Comparison of ENCODE assay signal across 21 cellular contexts in the genomic region with DNA sequence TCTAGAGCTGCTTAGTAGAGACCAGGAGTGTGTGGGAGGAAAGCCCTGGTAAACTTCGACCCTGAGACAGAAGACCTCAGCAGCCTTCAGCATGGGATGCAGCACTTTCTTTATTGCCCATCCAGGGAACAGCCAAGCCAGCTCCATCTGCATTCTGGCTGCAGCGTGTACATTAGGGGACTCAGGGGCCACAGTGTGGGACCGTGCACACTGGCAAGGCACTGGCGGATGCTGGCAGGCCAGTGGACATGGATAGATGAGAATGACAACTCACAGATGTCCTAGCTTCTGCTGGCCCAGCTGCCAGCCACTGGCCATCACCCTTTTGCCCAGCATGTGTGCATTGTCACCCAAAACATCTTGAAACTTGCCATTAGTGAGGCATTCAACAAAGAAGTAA. TPM values are rescaled to one million over a fixed set of nuclear protein-coding genes. Genes with fewer than 3 reads are reported as not detected.
A peak's percentile ranks its signal among the peaks of the same experiment; 100 is the strongest.
DNase-seq lines count a peak whose midpoint lies in the region; ATAC-seq, FAIRE-seq and TF ChIP-seq lines count a peak whose summit lies in the region.
"Had no signal": no experiment of that assay in that cellular context is flagged by ENCODE, and none has a peak within 500 bp of the region (broad histone marks: within the 10 kb centered on the region; RNA-seq: fewer than 3 reads in every experiment).

No MANE protein-coding gene starts in this region.

- H3K27me3 Mint-ChIP-seq in MCF 10A (ENCODE audit: insufficient read depth, unreplicated experiment), result no peaks in the 10 kb centered on the region

- TF ChIP-seq CTCF in MCF 10A (IDR thresholded peaks at IDR 0.05; ENCODE audit: unreplicated experiment), result no peak
- TF ChIP-seq CTCF in mammary epithelial cell (conservative IDR thresholded peaks at IDR 0.05 in 1 of 2, IDR thresholded peaks at IDR 0.05 in 1 of 2; ENCODE audit: extremely low read depth in 1 of 2, insufficient read depth in 1 of 2, low read depth in 1 of 2, low read length in 2 of 2), result no peak
- no peak for TF ChIP-seq CTCF in endothelial cell of umbilical vein (IDR thresholded peaks at IDR 0.05; ENCODE audit: extremely low read depth in 1 of 2, insufficient read depth in 1 of 2, low read depth in 1 of 2, low read length in 2 of 2)

- intact Hi-C loops in MCF 10A (cut with micrococcal nuclease) (no loop called here), mammary epithelial cell (cut with micrococcal nuclease) (no loop called here), endothelial cell of umbilical vein (cut with micrococcal nuclease) (no loop called here)

- H3K27ac ChIP-seq in mammary epithelial cell (ENCODE audit: insufficient read depth, low read depth, low read length) (no peak overlapping the region), endothelial cell of umbilical vein (ENCODE audit: insufficient read depth, low read depth, low read length) (no peak overlapping the region)
- H3K27ac ChIP-seq: SJSA1 had no signal

- H3K9ac ChIP-seq in mammary epithelial cell (ENCODE audit: insufficient read depth, low read length) (no peak overlapping the region), endothelial cell of umbilical vein (replicated peaks; ENCODE audit: extremely low read depth, insufficient read depth, low read length) (no peak overlapping the region)

- CTCF ChIA-PET in MCF 10A (lab: Yijun Ruan, JAX), result interaction anchor here (0.6 to 1.4 kb wide), 3 partner anchors 14 to 841 kb away, joined by 3 to 5 read pairs (median 4); no protein-coding TSS in a partner anchor
- CTCF ChIA-PET in mammary epithelial cell (lab: Charles Lee; ENCODE audit: low non-redundant PET), result no interaction called here
- CTCF ChIA-PET in endothelial cell of umbilical vein (lab: Charles Lee), result interaction anchor here (0.9 to 1.2 kb wide), 4 partner anchors 31 to 149 kb away, joined by 3 to 6 read pairs (median 4); no protein-coding TSS in a partner anchor

- no peaks in the 10 kb centered on the region for H3K36me3 ChIP-seq in mammary epithelial cell (ENCODE audit: insufficient read depth, low read length)
- no peaks in the 10 kb centered on the region for H3K36me3 ChIP-seq in endothelial cell of umbilical vein (ENCODE audit: control insufficient read depth in 2 of 2, extremely low read depth in 1 of 2, insufficient read depth in 2 of 2, low read length in 2 of 2)
- H3K36me3 ChIP-seq: SJSA1 had no signal

- H2AFZ ChIP-seq in mammary epithelial cell (ENCODE audit: low read depth, low read length) (no peak overlapping the region), endothelial cell of umbilical vein (ENCODE audit: low read depth, low read length) (no peak overlapping the region)

- POLR2A ChIA-PET in MCF 10A (lab: Yijun Ruan, JAX), result interaction anchor here (0.7 to 7.3 kb wide), 5 partner anchors 33 to 1395 kb away, joined by 3 to 70 read pairs (median 3); no protein-coding TSS in a partner anchor
- POLR2A ChIA-PET in endothelial cell of umbilical vein (lab: Charles Lee), result no interaction called here

- H3K9me3 ChIP-seq in mammary epithelial cell (replicated peaks; ENCODE audit: insufficient read depth, low read length), result no peaks in the 10 kb centered on the region
- H3K9me3 ChIP-seq in endothelial cell of umbilical vein (replicated peaks; ENCODE audit: control insufficient read depth, insufficient read depth, low read length), result no peaks in the 10 kb centered on the region
- H3K9me3 ChIP-seq: SJSA1 had no signal

- no peaks in the 10 kb centered on the region for H4K20me1 ChIP-seq in mammary epithelial cell (ENCODE audit: insufficient read depth, low read length)
- H4K20me1 ChIP-seq in endothelial cell of umbilical vein (replicated peaks; ENCODE audit: control insufficient read depth, extremely low read depth, insufficient read depth, low read length), result no peaks in the 10 kb centered on the region

- peak overlapping the region; percentile 54 for H3K27ac Mint-ChIP-seq in MCF 10A (ENCODE audit: low read depth, unreplicated experiment)
- H3K27ac Mint-ChIP-seq: CD4-positive, alpha-beta T cell had no signal

- peaks cover 65% of the 10 kb centered on the region for H3K36me3 Mint-ChIP-seq in MCF 10A (ENCODE audit: insufficient read depth, unreplicated experiment)

- H3K4me1 ChIP-seq in mammary epithelial cell (ENCODE audit: insufficient read depth, low read length) (peaks cover 6% of the 10 kb centered on the region), endothelial cell of umbilical vein (ENCODE audit: control insufficient read depth, extremely low read depth, insufficient read depth, low read length) (peaks cover 6% of the 10 kb centered on the region)

- no TSS peak for BruUV-seq in MCF 10A (replicated peaks; lab: Mats Ljungman, UMichigan)
- no TSS peak for BruUV-seq in mammary epithelial cell (replicated peaks; lab: Mats Ljungman, UMichigan)
- TSS peak; percentile 2 for BruUV-seq in endothelial cell of umbilical vein (replicated peaks; lab: Mats Ljungman, UMichigan)

- TF ChIP-seq POLR2A in GM19099 (IDR thresholded peaks at IDR 0.05; ENCODE audit: extremely low read depth, insufficient read length, low read depth), result peak; percentile 2
- no peak for TF ChIP-seq POLR2A in endothelial cell of umbilical vein (IDR thresholded peaks at IDR 0.05; ENCODE audit: low read depth, low read length)

- no peak overlapping the region for H3K4me3 Mint-ChIP-seq in MCF 10A (ENCODE audit: unreplicated experiment)
- H3K4me3 Mint-ChIP-seq: CD4-positive, alpha-beta T cell had no signal

- dilution Hi-C loops in mammary epithelial cell (cut with HindIII; ENCODE audit: low sequenced_read_pairs), result loop anchor here (5.0 kb wide), 7 partner anchors 40 to 185 kb away; no protein-coding TSS in a partner anchor
- dilution Hi-C loops in endothelial cell of umbilical vein (cut with MboI; ENCODE audit: extremely low pct_ligation_motif_present, low sequenced_read_pairs), result loop anchor here (10.0 kb wide), 1 partner anchor 138 kb away; no protein-coding TSS in a partner anchor

- H3K79me2 ChIP-seq in mammary epithelial cell (ENCODE audit: insufficient read depth, low read length) (no peaks in the 10 kb centered on the region), endothelial cell of umbilical vein (ENCODE audit: control insufficient read depth, insufficient read depth, low read length) (no peaks in the 10 kb centered on the region)

- DNase-seq in MCF 10A (ENCODE audit: unreplicated experiment) (no peak), mammary epithelial cell (no peak), endothelial cell of umbilical vein (ENCODE audit: low read depth, low spot score) (no peak), amygdala (lab: John Stamatoyannopoulos, UW) (no peak)
- DNase-seq: ACHN; CD4-positive, alpha-beta T cell; DMS153; GDM1; KG1; NCI-H1417; NCI-H187; NCI-H2107; NCI-H510A treated with DMSO at 0.1 percent for 48 hours; PC-3 had no signal

- peaks cover 10% of the 10 kb centered on the region for H3K4me1 Mint-ChIP-seq in MCF 10A (ENCODE audit: insufficient read depth, unreplicated experiment)

- 96% methylated on average over 4 of the region's 4 CpGs for WGBS in mammary epithelial cell (ENCODE audit: low coverage, missing lambda C conversion rate)

- H3K27me3 ChIP-seq in mammary epithelial cell (ENCODE audit: insufficient read depth, low read length), result no peaks in the 10 kb centered on the region
- H3K27me3 ChIP-seq in endothelial cell of umbilical vein (ENCODE audit: control insufficient read depth in 2 of 2, insufficient read depth in 2 of 2, low read length in 2 of 2), result peaks cover 3 to 9% of the 10 kb centered on the region in 2 experiments
- H3K27me3 ChIP-seq: SJSA1 had no signal

- no peaks in the 10 kb centered on the region for H3K9me3 Mint-ChIP-seq in MCF 10A (ENCODE audit: unreplicated experiment)
- H3K9me3 Mint-ChIP-seq: CD4-positive, alpha-beta T cell had no signal

- no peak for FAIRE-seq in endothelial cell of umbilical vein (lab: Jason Lieb, UNC)

- H3K4me3 ChIP-seq in mammary epithelial cell (replicated peaks in 1 of 3; ENCODE audit: insufficient read depth in 1 of 3, low read depth in 2 of 3, low read length in 3 of 3), result no peak overlapping the region
- H3K4me3 ChIP-seq in endothelial cell of umbilical vein (replicated peaks in 1 of 3; ENCODE audit: insufficient read depth in 1 of 3, low read depth in 1 of 3, low read length in 3 of 3), result no peak overlapping the region
- H3K4me3 ChIP-seq: SJSA1 had no signal

- no peak overlapping the region for H3K4me2 ChIP-seq in mammary epithelial cell (ENCODE audit: insufficient read depth, low read depth, low read length)
- H3K4me2 ChIP-seq in endothelial cell of umbilical vein (ENCODE audit: insufficient read depth, low read length), result no peak overlapping the region

- in situ Hi-C loops in mammary epithelial cell (cut with MboI; ENCODE audit: low sequenced_read_pairs in 2 of 2), result no loop called here

- ATAC-seq in HG03095 (IDR thresholded peaks at IDR 0.05; ENCODE audit: unreplicated experiment) (no peak), HG03280 (IDR thresholded peaks at IDR 0.05; ENCODE audit: unreplicated experiment) (no peak)
- ATAC-seq: PC-3 had no signal

- H3K9me1 ChIP-seq in endothelial cell of umbilical vein (replicated peaks; ENCODE audit: control insufficient read depth, extremely low read depth, insufficient read depth, low read length), result no peaks in the 10 kb centered on the region

RNA-seq across cellular contexts. Expression of a gene that starts 12.5 kb away (rescaled TPM):
- total RNA-seq in MCF 10A (2022) (not detected in 2 replicates), mammary epithelial cell (under 1 TPM in 1 of 2 donors, not detected in 1; 0.09 TPM), endothelial cell of umbilical vein (0.05 and 0.11 TPM in 2 replicates)
- polyA plus RNA-seq in mammary epithelial cell (0.01 TPM), endothelial cell of umbilical vein (0.01 and 0.03 TPM in 2 replicates)
- polyA minus RNA-seq in mammary epithelial cell (not detected), endothelial cell of umbilical vein (0.11 and 0.15 TPM in 2 replicates)
- polyA plus RNA-seq in endothelial cell of umbilical vein (2011; cell fraction: cytosol; rRNA removed), result 0.01 TPM in 1 of 2 replicates, not detected in the other
- polyA plus RNA-seq in endothelial cell of umbilical vein (2011; cell fraction: nucleus; rRNA removed), result 0.11 and 0.18 TPM in 2 replicates
- not detected in 2 replicates for polyA plus RNA-seq in endothelial cell of umbilical vein (2012)
- not detected for polyA minus RNA-seq in endothelial cell of umbilical vein (2011; cell fraction: cytosol; rRNA and poly(A)+ RNA removed)
- 0.14 TPM in 1 of 2 replicates, not detected in the other for polyA minus RNA-seq in endothelial cell of umbilical vein (2011; cell fraction: nucleus; rRNA and poly(A)+ RNA removed)
- total RNA-seq: Daoy, H4, HT-29, SJSA1 had no signal

RNA-seq across cellular contexts. Expression of a gene that starts 41.0 kb away (rescaled TPM):
- total RNA-seq in MCF 10A (2022) (218 and 286 TPM in 2 replicates), mammary epithelial cell (100 to 1,000 TPM; 110 to 302 TPM), endothelial cell of umbilical vein (68.7 and 81.9 TPM in 2 replicates)
- polyA plus RNA-seq in mammary epithelial cell (43.1 TPM), endothelial cell of umbilical vein (16.6 and 17.7 TPM in 2 replicates)
- polyA minus RNA-seq in mammary epithelial cell (327 TPM), endothelial cell of umbilical vein (72.8 and 76.9 TPM in 2 replicates)
- 20.2 and 20.8 TPM in 2 replicates for polyA plus RNA-seq in endothelial cell of umbilical vein (2011; cell fraction: cytosol; rRNA removed)
- 86.6 and 90.9 TPM in 2 replicates for polyA plus RNA-seq in endothelial cell of umbilical vein (2011; cell fraction: nucleus; rRNA removed)
- polyA plus RNA-seq in endothelial cell of umbilical vein (2012), result 76.1 and 85.2 TPM in 2 replicates
- 25.0 TPM for polyA minus RNA-seq in endothelial cell of umbilical vein (2011; cell fraction: cytosol; rRNA and poly(A)+ RNA removed)
- 87.1 and 88.1 TPM in 2 replicates for polyA minus RNA-seq in endothelial cell of umbilical vein (2011; cell fraction: nucleus; rRNA and poly(A)+ RNA removed)

RNA-seq across cellular contexts. Expression of a gene that starts 48.4 kb away (rescaled TPM):
- total RNA-seq in MCF 10A (2022), result 20.3 and 24.3 TPM in 2 replicates
- 10 to 100 TPM; 11.0 to 14.7 TPM for total RNA-seq in mammary epithelial cell
- polyA plus RNA-seq in mammary epithelial cell, result 7.4 TPM
- polyA minus RNA-seq in mammary epithelial cell, result 3.0 TPM
- 5.3 and 5.6 TPM in 2 replicates for total RNA-seq in endothelial cell of umbilical vein
- polyA plus RNA-seq in endothelial cell of umbilical vein, result 4.9 and 5.2 TPM in 2 replicates
- 4.7 and 5.5 TPM in 2 replicates for polyA plus RNA-seq in endothelial cell of umbilical vein (2011; cell fraction: cytosol; rRNA removed)
- polyA plus RNA-seq in endothelial cell of umbilical vein (2011; cell fraction: nucleus; rRNA removed), result 8.2 and 8.8 TPM in 2 replicates
- 3.3 and 4.7 TPM in 2 replicates for polyA plus RNA-seq in endothelial cell of umbilical vein (2012)
- 2.5 and 3.0 TPM in 2 replicates for polyA minus RNA-seq in endothelial cell of umbilical vein
- 5.3 TPM for polyA minus RNA-seq in endothelial cell of umbilical vein (2011; cell fraction: cytosol; rRNA and poly(A)+ RNA removed)
- 2.5 and 3.0 TPM in 2 replicates for polyA minus RNA-seq in endothelial cell of umbilical vein (2011; cell fraction: nucleus; rRNA and poly(A)+ RNA removed)
